In genomic region chr9:93956183-93956784, GRCh38 we compare ENCODE assay signal across 1 cellular context.
TF ChIP-seq lines count a peak whose summit lies in the region.

No MANE protein-coding gene starts in this region.

TF ChIP-seq in H1, 55 proteins besides CTCF, POLR2A, EP300 and RAD21:
- TF ChIP-seq, protein P1, sequence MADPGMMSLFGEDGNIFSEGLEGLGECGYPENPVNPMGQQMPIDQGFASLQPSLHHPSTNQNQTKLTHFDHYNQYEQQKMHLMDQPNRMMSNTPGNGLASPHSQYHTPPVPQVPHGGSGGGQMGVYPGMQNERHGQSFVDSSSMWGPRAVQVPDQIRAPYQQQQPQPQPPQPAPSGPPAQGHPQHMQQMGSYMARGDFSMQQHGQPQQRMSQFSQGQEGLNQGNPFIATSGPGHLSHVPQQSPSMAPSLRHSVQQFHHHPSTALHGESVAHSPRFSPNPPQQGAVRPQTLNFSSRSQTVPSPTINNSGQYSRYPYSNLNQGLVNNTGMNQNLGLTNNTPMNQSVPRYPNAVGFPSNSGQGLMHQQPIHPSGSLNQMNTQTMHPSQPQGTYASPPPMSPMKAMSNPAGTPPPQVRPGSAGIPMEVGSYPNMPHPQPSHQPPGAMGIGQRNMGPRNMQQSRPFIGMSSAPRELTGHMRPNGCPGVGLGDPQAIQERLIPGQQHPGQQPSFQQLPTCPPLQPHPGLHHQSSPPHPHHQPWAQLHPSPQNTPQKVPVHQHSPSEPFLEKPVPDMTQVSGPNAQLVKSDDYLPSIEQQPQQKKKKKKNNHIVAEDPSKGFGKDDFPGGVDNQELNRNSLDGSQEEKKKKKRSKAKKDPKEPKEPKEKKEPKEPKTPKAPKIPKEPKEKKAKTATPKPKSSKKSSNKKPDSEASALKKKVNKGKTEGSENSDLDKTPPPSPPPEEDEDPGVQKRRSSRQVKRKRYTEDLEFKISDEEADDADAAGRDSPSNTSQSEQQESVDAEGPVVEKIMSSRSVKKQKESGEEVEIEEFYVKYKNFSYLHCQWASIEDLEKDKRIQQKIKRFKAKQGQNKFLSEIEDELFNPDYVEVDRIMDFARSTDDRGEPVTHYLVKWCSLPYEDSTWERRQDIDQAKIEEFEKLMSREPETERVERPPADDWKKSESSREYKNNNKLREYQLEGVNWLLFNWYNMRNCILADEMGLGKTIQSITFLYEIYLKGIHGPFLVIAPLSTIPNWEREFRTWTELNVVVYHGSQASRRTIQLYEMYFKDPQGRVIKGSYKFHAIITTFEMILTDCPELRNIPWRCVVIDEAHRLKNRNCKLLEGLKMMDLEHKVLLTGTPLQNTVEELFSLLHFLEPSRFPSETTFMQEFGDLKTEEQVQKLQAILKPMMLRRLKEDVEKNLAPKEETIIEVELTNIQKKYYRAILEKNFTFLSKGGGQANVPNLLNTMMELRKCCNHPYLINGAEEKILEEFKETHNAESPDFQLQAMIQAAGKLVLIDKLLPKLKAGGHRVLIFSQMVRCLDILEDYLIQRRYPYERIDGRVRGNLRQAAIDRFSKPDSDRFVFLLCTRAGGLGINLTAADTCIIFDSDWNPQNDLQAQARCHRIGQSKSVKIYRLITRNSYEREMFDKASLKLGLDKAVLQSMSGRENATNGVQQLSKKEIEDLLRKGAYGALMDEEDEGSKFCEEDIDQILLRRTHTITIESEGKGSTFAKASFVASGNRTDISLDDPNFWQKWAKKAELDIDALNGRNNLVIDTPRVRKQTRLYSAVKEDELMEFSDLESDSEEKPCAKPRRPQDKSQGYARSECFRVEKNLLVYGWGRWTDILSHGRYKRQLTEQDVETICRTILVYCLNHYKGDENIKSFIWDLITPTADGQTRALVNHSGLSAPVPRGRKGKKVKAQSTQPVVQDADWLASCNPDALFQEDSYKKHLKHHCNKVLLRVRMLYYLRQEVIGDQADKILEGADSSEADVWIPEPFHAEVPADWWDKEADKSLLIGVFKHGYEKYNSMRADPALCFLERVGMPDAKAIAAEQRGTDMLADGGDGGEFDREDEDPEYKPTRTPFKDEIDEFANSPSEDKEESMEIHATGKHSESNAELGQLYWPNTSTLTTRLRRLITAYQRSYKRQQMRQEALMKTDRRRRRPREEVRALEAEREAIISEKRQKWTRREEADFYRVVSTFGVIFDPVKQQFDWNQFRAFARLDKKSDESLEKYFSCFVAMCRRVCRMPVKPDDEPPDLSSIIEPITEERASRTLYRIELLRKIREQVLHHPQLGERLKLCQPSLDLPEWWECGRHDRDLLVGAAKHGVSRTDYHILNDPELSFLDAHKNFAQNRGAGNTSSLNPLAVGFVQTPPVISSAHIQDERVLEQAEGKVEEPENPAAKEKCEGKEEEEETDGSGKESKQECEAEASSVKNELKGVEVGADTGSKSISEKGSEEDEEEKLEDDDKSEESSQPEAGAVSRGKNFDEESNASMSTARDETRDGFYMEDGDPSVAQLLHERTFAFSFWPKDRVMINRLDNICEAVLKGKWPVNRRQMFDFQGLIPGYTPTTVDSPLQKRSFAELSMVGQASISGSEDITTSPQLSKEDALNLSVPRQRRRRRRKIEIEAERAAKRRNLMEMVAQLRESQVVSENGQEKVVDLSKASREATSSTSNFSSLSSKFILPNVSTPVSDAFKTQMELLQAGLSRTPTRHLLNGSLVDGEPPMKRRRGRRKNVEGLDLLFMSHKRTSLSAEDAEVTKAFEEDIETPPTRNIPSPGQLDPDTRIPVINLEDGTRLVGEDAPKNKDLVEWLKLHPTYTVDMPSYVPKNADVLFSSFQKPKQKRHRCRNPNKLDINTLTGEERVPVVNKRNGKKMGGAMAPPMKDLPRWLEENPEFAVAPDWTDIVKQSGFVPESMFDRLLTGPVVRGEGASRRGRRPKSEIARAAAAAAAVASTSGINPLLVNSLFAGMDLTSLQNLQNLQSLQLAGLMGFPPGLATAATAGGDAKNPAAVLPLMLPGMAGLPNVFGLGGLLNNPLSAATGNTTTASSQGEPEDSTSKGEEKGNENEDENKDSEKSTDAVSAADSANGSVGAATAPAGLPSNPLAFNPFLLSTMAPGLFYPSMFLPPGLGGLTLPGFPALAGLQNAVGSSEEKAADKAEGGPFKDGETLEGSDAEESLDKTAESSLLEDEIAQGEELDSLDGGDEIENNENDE (IDR thresholded peaks at IDR 0.05; ENCODE audit: insufficient replicate concordance, low read length), result no peak
- TF ChIP-seq RXRA (IDR thresholded peaks at IDR 0.05; ENCODE audit: insufficient read depth, low read depth, low read length), result no peak
- TF ChIP-seq POU5F1 (IDR thresholded peaks at IDR 0.05; ENCODE audit: low read depth, low read length), result no peak
- TF ChIP-seq BRCA1 (IDR thresholded peaks at IDR 0.05; ENCODE audit: low read depth, low read length), result no peak
- no peak for TF ChIP-seq YY1 (IDR thresholded peaks at IDR 0.05; ENCODE audit: low read depth, low read length)
- TF ChIP-seq RBBP5 (IDR thresholded peaks at IDR 0.05; ENCODE audit: borderline replicate concordance, low read depth, low read length), result no peak
- TF ChIP-seq TCF12 (IDR thresholded peaks at IDR 0.05; ENCODE audit: low read depth, low read length), result no peak
- TF ChIP-seq ASH2L (IDR thresholded peaks at IDR 0.05; ENCODE audit: low read length), result no peak
- no peak for TF ChIP-seq POLR2AphosphoS5 (IDR thresholded peaks at IDR 0.05; ENCODE audit: low read depth, low read length)
- no peak for TF ChIP-seq TAF1 (IDR thresholded peaks at IDR 0.05; ENCODE audit: low read depth, low read length)
- no peak for TF ChIP-seq SAP30 (IDR thresholded peaks at IDR 0.05; ENCODE audit: insufficient read depth, insufficient replicate concordance, low read length)
- TF ChIP-seq EGR1 (IDR thresholded peaks at IDR 0.05; ENCODE audit: borderline replicate concordance, low read depth, low read length), result no peak
- no peak for TF ChIP-seq HDAC2 (IDR thresholded peaks at IDR 0.05; ENCODE audit: borderline replicate concordance in 1 of 2, low read depth in 2 of 2, low read length in 2 of 2)
- TF ChIP-seq SUZ12 (IDR thresholded peaks at IDR 0.05; ENCODE audit: low read length), result peak; percentile 72; the same call in 1 of the 2 replicates
- TF ChIP-seq EZH2 (IDR thresholded peaks at IDR 0.05; ENCODE audit: low read depth, low read length, severe bottlenecking), result peak; percentile 75
- TF ChIP-seq CREB1 (IDR thresholded peaks at IDR 0.05), result no peak
